In genomic region chr6:142944126-142945066, GRCh38 we compare ENCODE assay signal across 8 cellular contexts. TPM values are rescaled to one million over a fixed set of nuclear protein-coding genes. Genes with fewer than 3 reads are reported as not detected.
DNase-seq lines count a peak whose midpoint lies in the region; ATAC-seq and TF ChIP-seq lines count a peak whose summit lies in the region.

No MANE protein-coding gene starts in this region.

- no peaks in the 10 kb centered on the region for H3K9me3 ChIP-seq in mucosa of descending colon

- CTCF ChIA-PET in Calu3 (lab: Charles Lee), result interaction anchor here (0.6 to 1.6 kb wide), 3 partner anchors 18 to 470 kb away, joined by 3 to 5 read pairs (median 4); no protein-coding TSS in a partner anchor

- ATAC-seq in mucosa of descending colon (peak; percentile 24), GM21786 (IDR thresholded peaks at IDR 0.05; ENCODE audit: unreplicated experiment) (no peak)

- H3K4me3 ChIP-seq in epithelial cell of esophagus (ENCODE audit: low read length) (peak overlapping the region; percentile 94), mucosa of descending colon (peak overlapping the region; percentile 76)

- H3K36me3 Mint-ChIP-seq in Calu3 (ENCODE audit: insufficient read depth, unreplicated experiment), result peaks cover 47% of the 10 kb centered on the region

- no peaks in the 10 kb centered on the region for H3K27me3 Mint-ChIP-seq in Calu3 (ENCODE audit: unreplicated experiment)

- intact Hi-C loops in Calu3 (cut with micrococcal nuclease; ENCODE audit: unreplicated experiment) (loop anchor here (5.0 to 10.0 kb wide), 5 partner anchors 42 to 480 kb away; no protein-coding TSS in a partner anchor), mucosa of descending colon (cut with DNase I, micrococcal nuclease) (no loop called here)

- no peaks in the 10 kb centered on the region for H3K9me3 Mint-ChIP-seq in Calu3 (ENCODE audit: low read depth, unreplicated experiment)

- no peaks in the 10 kb centered on the region for H3K36me3 ChIP-seq in mucosa of descending colon (ENCODE audit: low read depth)

- DNase-seq in Calu3 (peak; percentile 65), HCEC 1CT (peak; percentile 81), activated T-cell treated with anti-CD3 and anti-CD28 coated beads for 24 hours (ENCODE audit: low read depth) (peak; percentile 90), epithelial cell of esophagus (ENCODE audit: low read depth) (peak; percentile 67), mucosa of descending colon (peak; percentile 85 to 94 (median 87))
- DNase-seq in NK-92 treated with Interleukin-12 subunit alpha and Interleukin-12 subunit beta, amount 100 ng/mL, for 24 hours (lab: John Stamatoyannopoulos, UW), result peak; percentile 91
- DNase-seq in stimulated activated CD8-positive, alpha-beta memory T cell treated with anti-CD3 and anti-CD28 coated beads, Interleukin-4, amount 100 ng/mL, for 1 hour (ENCODE audit: low read depth in 2 of 2, low spot score in 1 of 2), result peak; percentile 92 to 93

- BruUV-seq in Calu3 (replicated peaks; lab: Mats Ljungman, UMichigan), result no TSS peak

- H3K27ac Mint-ChIP-seq in Calu3 (ENCODE audit: unreplicated experiment), result peak overlapping the region; percentile 97

- H3K4me1 ChIP-seq in mucosa of descending colon (ENCODE audit: low read depth), result peaks cover 6% of the 10 kb centered on the region

- peak overlapping the region; percentile 98 for H3K4me3 Mint-ChIP-seq in Calu3 (ENCODE audit: low read depth, unreplicated experiment)

- TF ChIP-seq CTCF in Calu3 (IDR thresholded peaks at IDR 0.05; ENCODE audit: unreplicated experiment) (no peak), epithelial cell of esophagus (IDR thresholded peaks at IDR 0.05; ENCODE audit: insufficient read depth, low read depth, low read length, missing control alignments) (no peak), mucosa of descending colon (IDR thresholded peaks at IDR 0.05) (no peak)

- H3K4me1 Mint-ChIP-seq in Calu3 (ENCODE audit: low read depth, unreplicated experiment), result peaks cover 33% of the 10 kb centered on the region

RNA-seq across cellular contexts. Expression of gene HIVEP2, which starts 0.6 kb away (rescaled TPM):
- 15.0 and 18.4 TPM in 2 replicates for total RNA-seq in Calu3 (2022)
- 10 to 100 TPM in 2 of 3 donors, 1 to 10 TPM in 1; 7.8 to 17.7 (median 11.3) TPM for total RNA-seq in mucosa of descending colon
